Comparison of ENCODE assay signal across 1 cellular context in genomic region chr17:48432820-48433775, GRCh38.
TF ChIP-seq lines count a peak whose summit lies in the region.

No MANE protein-coding gene starts in this region.

TF ChIP-seq in K562, 482 proteins besides CTCF, POLR2A, EP300 and RAD21 (continued from another document):
- TF ChIP-seq NFE2 (IDR thresholded peaks at IDR 0.05; ENCODE audit: low read depth) (peak; percentile 43; the same call in 1 of the 2 replicates), RFX1 (IDR thresholded peaks at IDR 0.05) (peak; percentile 86), KDM5B (IDR thresholded peaks at IDR 0.05; ENCODE audit: insufficient replicate concordance, low read depth, low read length) (no peak), FOXM1 (IDR thresholded peaks at IDR 0.05; ENCODE audit: low read depth) (0 out of 2 replicates have a peak, but pooled peaks have one; percentile 22), FOXM1 (CRISPR knock-in tag; IDR thresholded peaks at IDR 0.05; ENCODE audit: low read depth) (no peak), MAFG (tag; conservative IDR thresholded peaks at IDR 0.05) (peak; percentile 64), PKNOX1 (IDR thresholded peaks at IDR 0.05) (peak; percentile 63), SMAD2 (IDR thresholded peaks at IDR 0.05; ENCODE audit: low read depth, low read length) (no peak)
